Comparison of ENCODE assay signal across 10 cellular contexts in the genomic region with DNA sequence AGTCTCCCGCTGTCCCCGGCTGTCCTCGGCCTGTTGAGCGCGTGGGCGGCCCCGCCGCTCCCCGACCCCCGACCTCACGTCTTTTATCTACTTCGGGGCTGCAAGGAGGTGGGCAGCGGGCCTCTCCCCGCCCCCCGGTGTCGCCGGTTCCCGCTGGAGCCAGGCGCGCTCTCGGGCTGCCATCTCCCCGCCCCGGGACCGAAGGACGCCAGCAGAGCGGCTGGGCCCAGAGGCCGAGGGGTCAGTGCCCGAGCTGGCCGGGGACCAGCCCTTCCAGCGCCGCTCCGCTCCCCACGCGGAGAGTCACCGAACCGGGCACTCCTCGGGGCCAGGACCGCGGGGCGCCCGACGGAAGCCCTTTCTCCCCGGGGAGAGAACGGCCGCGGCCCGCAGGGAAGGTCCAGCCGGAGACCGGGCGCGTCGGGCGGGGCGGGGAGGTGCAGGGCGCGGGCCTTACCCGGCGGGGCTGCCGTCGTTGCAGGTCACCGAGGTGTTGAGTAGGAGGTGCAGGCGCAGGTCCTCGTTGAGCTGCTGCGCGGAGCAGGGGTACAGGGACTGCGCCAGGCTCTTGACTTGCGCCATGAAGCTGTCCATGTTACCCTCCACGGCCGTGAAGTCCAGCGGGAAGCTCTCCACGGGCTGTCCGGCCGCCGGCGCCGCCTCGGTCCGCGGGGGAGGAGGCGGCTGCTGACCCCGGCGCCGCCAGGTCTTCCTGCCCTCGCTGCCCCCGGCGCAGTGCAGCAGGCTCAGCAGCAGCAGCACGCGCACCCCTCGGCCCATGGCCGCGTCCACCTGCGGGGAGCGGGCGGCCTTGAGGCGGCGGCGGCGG. TPM values are rescaled to one million over a fixed set of nuclear protein-coding genes. Genes with fewer than 3 reads are reported as not detected.
A peak's percentile ranks its signal among the peaks of the same experiment; 100 is the strongest.
DNase-seq lines count a peak whose midpoint lies in the region; ATAC-seq and TF ChIP-seq lines count a peak whose summit lies in the region.
"Had no signal": no experiment of that assay in that cellular context is flagged by ENCODE, and none has a peak within 500 bp of the region (broad histone marks: within the 10 kb centered on the region; RNA-seq: fewer than 3 reads in every experiment).

No MANE protein-coding gene starts in this region.

- no peak for TF ChIP-seq POLR2A in testis (IDR thresholded peaks at IDR 0.05)

- peak; percentile 52 for DNase-seq in NCI-H748 (lab: John Stamatoyannopoulos, UW; ENCODE audit: unreplicated experiment)
- no peak for DNase-seq in NCI-H748 treated with DMSO at 0.1 percent for 48 hours (lab: John Stamatoyannopoulos, UW)
- DNase-seq in left kidney (ENCODE audit: low read depth, low spot score): peak; percentile 40
- no peak for DNase-seq in testis
- DNase-seq in glomerular visceral epithelial cell (ENCODE audit: extremely low spot score): no peak
- DNase-seq in CD1c-positive myeloid dendritic cell (ENCODE audit: extremely low spot score): no peak

- no peak for TF ChIP-seq CTCF in VCaP (conservative IDR thresholded peaks at IDR 0.05)
- TF ChIP-seq CTCF in testis (IDR thresholded peaks at IDR 0.05): no peak

- H3K27me3 ChIP-seq in testis: no peaks in the 10 kb centered on the region

- no peak for ATAC-seq in HG02623 (IDR thresholded peaks at IDR 0.05; ENCODE audit: unreplicated experiment)

- no peaks in the 10 kb centered on the region for H3K9me3 ChIP-seq in testis

- H3K4me3 ChIP-seq in testis: peak overlapping the region; percentile 24 to 27

- no peaks in the 10 kb centered on the region for H3K36me3 ChIP-seq in testis (ENCODE audit: low read depth, missing control alignments)

- intact Hi-C loops in testis (cut with DNase I; ENCODE audit: low total_unique reads): loop anchor here (5.0 kb wide), 1 partner anchor 62 kb away; a partner anchor contains a TSS

- no peaks in the 10 kb centered on the region for H3K4me1 ChIP-seq in testis

- peak overlapping the region; percentile 33; the same call in 1 of the 2 replicates for H3K27ac ChIP-seq in VCaP
- H3K27ac ChIP-seq in testis: no peak overlapping the region

- 2% methylated on average over 41 of the region's 98 CpGs; no CpG with 5 or more reads in 1 of the 2 donors for WGBS in testis, 2 donors

RNA-seq across cellular contexts. Expression of a gene that starts 0.6 kb away (rescaled TPM):
- 10 to 100 TPM in 1 of 2 donors, 1 to 10 TPM in 1; 9.5 to 13.2 TPM for total RNA-seq in testis
- polyA plus RNA-seq in testis (ENCODE audit: insufficient read depth, low read depth, low replicate concordance): 5.1 TPM
- total RNA-seq: mesenteric fat pad had no signal

RNA-seq across cellular contexts. Expression of a gene that starts 13.3 kb away (rescaled TPM):
- under 1 TPM; 0.16 to 0.25 TPM for total RNA-seq in testis
- polyA plus RNA-seq in testis (ENCODE audit: insufficient read depth, low read depth, low replicate concordance): 0.57 TPM
- total RNA-seq: activated CD4-positive, alpha-beta T cell treated with anti-CD3 and anti-CD28 coated beads, Interleukin-2, amount 10 ng/mL, durations not matched to agents 24 days and 14 days; mesenteric fat pad had no signal

RNA-seq across cellular contexts. Expression of a gene that starts 17.1 kb away (rescaled TPM):
- total RNA-seq in testis: 10 to 100 TPM; 46.2 to 49.7 TPM
- 40.5 TPM for polyA plus RNA-seq in testis (ENCODE audit: insufficient read depth, low read depth, low replicate concordance)

RNA-seq across cellular contexts. Expression of a gene that starts 23.2 kb away (rescaled TPM):
- 10 to 100 TPM; 13.8 to 19.2 TPM for total RNA-seq in testis
- 28.9 TPM for polyA plus RNA-seq in testis (ENCODE audit: insufficient read depth, low read depth, low replicate concordance)

RNA-seq across cellular contexts. Expression of a gene that starts 32.8 kb away (rescaled TPM):
- 10 to 100 TPM; 31.7 to 36.9 TPM for total RNA-seq in testis
- polyA plus RNA-seq in testis (ENCODE audit: insufficient read depth, low read depth, low replicate concordance): 21.8 TPM

Comparison
In these comparisons a context has a peak if more than half of its experiments do, and no peak if none do; other contexts are left out.
1. DNase-seq: peak in NCI-H748 (single experiment) and left kidney (single experiment); none in NCI-H748 treated with DMSO at 0.1 percent for 48 hours (single experiment), testis (single experiment), glomerular visceral epithelial cell (single experiment) and CD1c-positive myeloid dendritic cell (single experiment).